Comparison of ENCODE assay signal across 25 cellular contexts in the genomic region with DNA sequence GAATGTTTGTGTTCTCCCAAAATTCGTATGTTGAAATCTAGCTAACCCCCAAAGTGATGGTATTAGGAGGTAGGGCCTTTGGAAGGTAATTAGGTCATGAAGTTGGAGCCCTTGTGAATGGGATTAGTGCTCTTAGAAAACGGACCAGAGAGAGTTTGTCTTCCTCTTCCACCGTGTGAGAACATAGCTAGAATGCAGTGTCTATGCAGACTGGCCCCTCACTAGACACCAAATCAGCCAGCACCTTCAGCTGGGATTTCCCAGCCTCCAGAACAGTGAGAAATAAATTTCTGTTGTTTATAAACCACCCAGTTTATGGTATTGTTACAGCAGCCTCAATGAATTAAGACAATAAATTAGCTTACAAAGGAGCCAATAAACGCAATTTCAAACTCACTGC. TPM values are rescaled to one million over a fixed set of nuclear protein-coding genes. Genes with fewer than 3 reads are reported as not detected.
DNase-seq lines count a peak whose midpoint lies in the region; ATAC-seq and TF ChIP-seq lines count a peak whose summit lies in the region.
"Had no signal": no experiment of that assay in that cellular context is flagged by ENCODE, and none has a peak within 500 bp of the region (broad histone marks: within the 10 kb centered on the region; RNA-seq: fewer than 3 reads in every experiment).

No MANE protein-coding gene starts in this region.

- peaks cover 19% of the 10 kb centered on the region for H4K20me1 ChIP-seq in smooth muscle cell (ENCODE audit: low read depth)

- WGBS in smooth muscle cell (ENCODE audit: low lambda C conversion rate): 68% methylated on average over 4 of the region's 4 CpGs

- peak; percentile 61 for DNase-seq in activated CD4-positive, alpha-beta T cell treated with anti-CD3 and anti-CD28 coated beads, Interleukin-2, amount 10 ng/mL, durations not matched to agents 24 days and 14 days
- no peak for DNase-seq in activated CD4-positive, alpha-beta T cell treated with anti-CD3 and anti-CD28 coated beads for 48 hours
- DNase-seq in stimulated activated naive CD8-positive, alpha-beta T cell treated with anti-CD3 and anti-CD28 coated beads, Interleukin-15, Interleukin-2, amounts not matched to agents 100 U/mL and 50 U/mL, for 24 hours: no peak
- no peak for DNase-seq in activated T-helper 2 cell treated with anti-CD3 and anti-CD28 coated beads, Interferon-gamma antibody, Interleukin-2, Interleukin-4, amounts not matched to agents 10 μg/mL and 5 μg/mL and 100 μg/mL, durations not matched to agents 14 hours and 24 hours and 36 hours (ENCODE audit: low spot score)
- DNase-seq in stimulated activated effector memory CD8-positive, alpha-beta T cell treated with anti-CD3 and anti-CD28 coated beads, Interleukin-12 subunit alpha, Interleukin-12 subunit beta, amount 100 ng/mL, for 72 hours (ENCODE audit: low spot score in 2 of 2): no peak
- no peak for DNase-seq in NCI-H1105 treated with DMSO at 0.1 percent for 48 hours (lab: John Stamatoyannopoulos, UW)
- DNase-seq in smooth muscle cell (lab: John Stamatoyannopoulos, UW; ENCODE audit: unreplicated experiment): no peak
- DNase-seq: activated T-cell treated with anti-CD3 and anti-CD28 coated beads, Interleukin-2, amount 50 U/mL, for 48 hours; gastrocnemius medialis; H7; left cardiac atrium; mucosa of descending colon; NCI-H1105; NCI-H2029 treated with DMSO at 0.1 percent for 48 hours; RPMI8226; stimulated activated CD4-positive, alpha-beta T cell treated with anti-CD3 and anti-CD28 coated beads, Interleukin-2, amount 100 ng/mL, for 24 hours had no signal

- no peak overlapping the region for H2AFZ ChIP-seq in smooth muscle cell (ENCODE audit: low read depth)

- no peaks in the 10 kb centered on the region for H3K27me3 ChIP-seq in smooth muscle cell (ENCODE audit: low read depth)
- H3K27me3 ChIP-seq: ascending aorta, gastrocnemius medialis, right atrium auricular region had no signal

- peaks cover 9% of the 10 kb centered on the region for H3K4me1 ChIP-seq in smooth muscle cell (ENCODE audit: low read depth)
- H3K4me1 ChIP-seq: A549, ascending aorta, gastrocnemius medialis had no signal

- H3K36me3 ChIP-seq in smooth muscle cell (ENCODE audit: low read depth): no peaks in the 10 kb centered on the region
- H3K36me3 ChIP-seq: ascending aorta, gastrocnemius medialis, right atrium auricular region had no signal

- no peaks in the 10 kb centered on the region for H3K79me2 ChIP-seq in smooth muscle cell (ENCODE audit: low read depth)

- H3K4me1 Mint-ChIP-seq in activated CD4-positive, alpha-beta T cell treated with anti-CD3 and anti-CD28 coated beads, Interleukin-2, amount 10 ng/mL, durations not matched to agents 24 days and 14 days: peaks cover 45% of the 10 kb centered on the region
- H3K4me1 Mint-ChIP-seq in stimulated activated naive CD8-positive, alpha-beta T cell treated with anti-CD3 and anti-CD28 coated beads, Interleukin-15, Interleukin-2, amounts not matched to agents 100 ng/mL and 50 ng/mL, for 24 hours (ENCODE audit: low read depth): peaks cover 7% of the 10 kb centered on the region
- H3K4me1 Mint-ChIP-seq in activated T-helper 2 cell treated with anti-CD3 and anti-CD28 coated beads, Interferon-gamma antibody, Interleukin-2, Interleukin-4, amounts not matched to agents 10 μg/mL and 5 μg/mL and 100 μg/mL, durations not matched to agents 14 hours and 24 hours and 36 hours (ENCODE audit: low read depth): peaks cover 45% of the 10 kb centered on the region
- H3K4me1 Mint-ChIP-seq in stimulated activated effector memory CD8-positive, alpha-beta T cell treated with anti-CD3 and anti-CD28 coated beads, Interleukin-12 subunit alpha, Interleukin-12 subunit beta, amount 100 ng/mL, for 72 hours: peaks cover 30% of the 10 kb centered on the region
- H3K4me1 Mint-ChIP-seq: B cell had no signal

- no peak overlapping the region for H3K4me2 ChIP-seq in smooth muscle cell
- H3K4me2 ChIP-seq: A549 had no signal

- no peak for TF ChIP-seq CTCF in smooth muscle cell (IDR thresholded peaks at IDR 0.05; ENCODE audit: borderline replicate concordance, insufficient read depth, poor library complexity, severe bottlenecking)

- no peak overlapping the region for H3K27ac ChIP-seq in smooth muscle cell (ENCODE audit: low read depth)
- H3K27ac ChIP-seq: A549, ascending aorta, gastrocnemius medialis, right atrium auricular region had no signal

- no peaks in the 10 kb centered on the region for H3F3A ChIP-seq in smooth muscle cell (ENCODE audit: low read depth)

- ATAC-seq in stimulated activated naive CD8-positive, alpha-beta T cell treated with anti-CD3 and anti-CD28 coated beads, Interleukin-15, Interleukin-2, amounts not matched to agents 100 U/mL and 50 U/mL, for 24 hours: no peak
- ATAC-seq in stimulated activated effector memory CD8-positive, alpha-beta T cell treated with anti-CD3 and anti-CD28 coated beads, Interleukin-12 subunit alpha, Interleukin-12 subunit beta, amount 100 ng/mL, for 72 hours: no peak
- ATAC-seq: A549, gastrocnemius medialis had no signal

- H3K9me3 Mint-ChIP-seq in activated CD4-positive, alpha-beta T cell treated with anti-CD3 and anti-CD28 coated beads, Interleukin-2, amount 10 ng/mL, durations not matched to agents 24 days and 14 days: peaks cover 5% of the 10 kb centered on the region
- no peaks in the 10 kb centered on the region for H3K9me3 Mint-ChIP-seq in stimulated activated naive CD8-positive, alpha-beta T cell treated with anti-CD3 and anti-CD28 coated beads, Interleukin-15, Interleukin-2, amounts not matched to agents 100 ng/mL and 50 ng/mL, for 24 hours
- H3K9me3 Mint-ChIP-seq in activated T-helper 2 cell treated with anti-CD3 and anti-CD28 coated beads, Interferon-gamma antibody, Interleukin-2, Interleukin-4, amounts not matched to agents 10 μg/mL and 5 μg/mL and 100 μg/mL, durations not matched to agents 14 hours and 24 hours and 36 hours: no peaks in the 10 kb centered on the region
- no peaks in the 10 kb centered on the region for H3K9me3 Mint-ChIP-seq in stimulated activated effector memory CD8-positive, alpha-beta T cell treated with anti-CD3 and anti-CD28 coated beads, Interleukin-12 subunit alpha, Interleukin-12 subunit beta, amount 100 ng/mL, for 72 hours
- H3K9me3 Mint-ChIP-seq: activated naive CD4-positive, alpha-beta T cell treated with anti-CD3 and anti-CD28 coated beads, Interleukin-2, amount 50 U/mL, for 24 hours; IgD-negative memory B cell had no signal

- H3K9me3 ChIP-seq in smooth muscle cell (replicated peaks; ENCODE audit: low read depth): no peaks in the 10 kb centered on the region
- H3K9me3 ChIP-seq: A549, ascending aorta, gastrocnemius medialis, mucosa of descending colon, right atrium auricular region had no signal

- intact Hi-C loops in activated CD4-positive, alpha-beta T cell treated with anti-CD3 and anti-CD28 coated beads, Interleukin-2, amount 10 ng/mL, durations not matched to agents 24 days and 14 days (cut with micrococcal nuclease): no loop called here
- intact Hi-C loops in activated T-helper 2 cell treated with anti-CD3 and anti-CD28 coated beads, Interferon-gamma antibody, Interleukin-2, Interleukin-4, amounts not matched to agents 10 μg/mL and 5 μg/mL and 100 μg/mL, durations not matched to agents 14 hours and 24 hours and 36 hours (cut with micrococcal nuclease): no loop called here

- H3K36me3 Mint-ChIP-seq in activated CD4-positive, alpha-beta T cell treated with anti-CD3 and anti-CD28 coated beads, Interleukin-2, amount 10 ng/mL, durations not matched to agents 24 days and 14 days (ENCODE audit: low read depth): peaks cover 30% of the 10 kb centered on the region
- peaks cover 15% of the 10 kb centered on the region for H3K36me3 Mint-ChIP-seq in stimulated activated naive CD8-positive, alpha-beta T cell treated with anti-CD3 and anti-CD28 coated beads, Interleukin-15, Interleukin-2, amounts not matched to agents 100 ng/mL and 50 ng/mL, for 24 hours (ENCODE audit: low read depth)
- peaks cover 53% of the 10 kb centered on the region for H3K36me3 Mint-ChIP-seq in activated T-helper 2 cell treated with anti-CD3 and anti-CD28 coated beads, Interferon-gamma antibody, Interleukin-2, Interleukin-4, amounts not matched to agents 10 μg/mL and 5 μg/mL and 100 μg/mL, durations not matched to agents 14 hours and 24 hours and 36 hours (ENCODE audit: low read depth)
- peaks cover 4% of the 10 kb centered on the region for H3K36me3 Mint-ChIP-seq in stimulated activated effector memory CD8-positive, alpha-beta T cell treated with anti-CD3 and anti-CD28 coated beads, Interleukin-12 subunit alpha, Interleukin-12 subunit beta, amount 100 ng/mL, for 72 hours

- H3K4me3 Mint-ChIP-seq in activated CD4-positive, alpha-beta T cell treated with anti-CD3 and anti-CD28 coated beads, Interleukin-2, amount 10 ng/mL, durations not matched to agents 24 days and 14 days: peak overlapping the region; percentile 67
- no peak overlapping the region for H3K4me3 Mint-ChIP-seq in stimulated activated naive CD8-positive, alpha-beta T cell treated with anti-CD3 and anti-CD28 coated beads, Interleukin-15, Interleukin-2, amounts not matched to agents 100 ng/mL and 50 ng/mL, for 24 hours
- H3K4me3 Mint-ChIP-seq in activated T-helper 2 cell treated with anti-CD3 and anti-CD28 coated beads, Interferon-gamma antibody, Interleukin-2, Interleukin-4, amounts not matched to agents 10 μg/mL and 5 μg/mL and 100 μg/mL, durations not matched to agents 14 hours and 24 hours and 36 hours (ENCODE audit: low read depth): no peak overlapping the region
- H3K4me3 Mint-ChIP-seq in stimulated activated effector memory CD8-positive, alpha-beta T cell treated with anti-CD3 and anti-CD28 coated beads, Interleukin-12 subunit alpha, Interleukin-12 subunit beta, amount 100 ng/mL, for 72 hours: no peak overlapping the region
- H3K4me3 Mint-ChIP-seq: activated naive CD4-positive, alpha-beta T cell treated with anti-CD3 and anti-CD28 coated beads, Interleukin-2, amount 50 U/mL, for 24 hours; B cell; IgD-negative memory B cell; neural crest cell; type B pancreatic cell had no signal

- H3K27me3 Mint-ChIP-seq in activated CD4-positive, alpha-beta T cell treated with anti-CD3 and anti-CD28 coated beads, Interleukin-2, amount 10 ng/mL, durations not matched to agents 24 days and 14 days: no peaks in the 10 kb centered on the region
- H3K27me3 Mint-ChIP-seq in stimulated activated naive CD8-positive, alpha-beta T cell treated with anti-CD3 and anti-CD28 coated beads, Interleukin-15, Interleukin-2, amounts not matched to agents 100 ng/mL and 50 ng/mL, for 24 hours: no peaks in the 10 kb centered on the region
- no peaks in the 10 kb centered on the region for H3K27me3 Mint-ChIP-seq in activated T-helper 2 cell treated with anti-CD3 and anti-CD28 coated beads, Interferon-gamma antibody, Interleukin-2, Interleukin-4, amounts not matched to agents 10 μg/mL and 5 μg/mL and 100 μg/mL, durations not matched to agents 14 hours and 24 hours and 36 hours (ENCODE audit: low read depth)
- H3K27me3 Mint-ChIP-seq: activated naive CD4-positive, alpha-beta T cell treated with anti-CD3 and anti-CD28 coated beads, Interleukin-2, amount 50 U/mL, for 24 hours; B cell; IgD-negative memory B cell; type B pancreatic cell had no signal

- peak overlapping the region; percentile 64 for H3K27ac Mint-ChIP-seq in activated CD4-positive, alpha-beta T cell treated with anti-CD3 and anti-CD28 coated beads, Interleukin-2, amount 10 ng/mL, durations not matched to agents 24 days and 14 days
- peak overlapping the region; percentile 19 for H3K27ac Mint-ChIP-seq in stimulated activated naive CD8-positive, alpha-beta T cell treated with anti-CD3 and anti-CD28 coated beads, Interleukin-15, Interleukin-2, amounts not matched to agents 100 ng/mL and 50 ng/mL, for 24 hours
- peak overlapping the region; percentile 14 for H3K27ac Mint-ChIP-seq in activated T-helper 2 cell treated with anti-CD3 and anti-CD28 coated beads, Interferon-gamma antibody, Interleukin-2, Interleukin-4, amounts not matched to agents 10 μg/mL and 5 μg/mL and 100 μg/mL, durations not matched to agents 14 hours and 24 hours and 36 hours
- H3K27ac Mint-ChIP-seq in stimulated activated effector memory CD8-positive, alpha-beta T cell treated with anti-CD3 and anti-CD28 coated beads, Interleukin-12 subunit alpha, Interleukin-12 subunit beta, amount 100 ng/mL, for 72 hours: peak overlapping the region; percentile 58
- H3K27ac Mint-ChIP-seq: B cell, type B pancreatic cell had no signal

- H3K9ac ChIP-seq in smooth muscle cell (ENCODE audit: low read depth): no peak overlapping the region

- no peak overlapping the region for H3K4me3 ChIP-seq in smooth muscle cell
- H3K4me3 ChIP-seq: A549, ascending aorta, gastrocnemius medialis, mucosa of descending colon, right atrium auricular region had no signal

RNA-seq across cellular contexts. Expression of a gene that starts 58.0 kb away (rescaled TPM):
- 35.2 and 35.3 TPM in 2 replicates for total RNA-seq in activated CD4-positive, alpha-beta T cell treated with anti-CD3 and anti-CD28 coated beads, Interleukin-2, amount 10 ng/mL, durations not matched to agents 24 days and 14 days
- 40.9 and 46.5 TPM in 2 replicates for total RNA-seq in activated T-helper 2 cell treated with anti-CD3 and anti-CD28 coated beads, Interferon-gamma antibody, Interleukin-2, Interleukin-4, amounts not matched to agents 10 μg/mL and 5 μg/mL and 100 μg/mL, durations not matched to agents 14 hours and 24 hours and 36 hours
- total RNA-seq in smooth muscle cell: 33.6 and 37.0 TPM in 2 replicates
- polyA plus RNA-seq in smooth muscle cell: 30.1 and 36.3 TPM in 2 replicates

RNA-seq across cellular contexts. Expression of a gene that starts 58.4 kb away (rescaled TPM):
- total RNA-seq in activated CD4-positive, alpha-beta T cell treated with anti-CD3 and anti-CD28 coated beads, Interleukin-2, amount 10 ng/mL, durations not matched to agents 24 days and 14 days: 33.5 and 34.0 TPM in 2 replicates
- total RNA-seq in activated T-helper 2 cell treated with anti-CD3 and anti-CD28 coated beads, Interferon-gamma antibody, Interleukin-2, Interleukin-4, amounts not matched to agents 10 μg/mL and 5 μg/mL and 100 μg/mL, durations not matched to agents 14 hours and 24 hours and 36 hours: 31.8 and 32.6 TPM in 2 replicates
- total RNA-seq in smooth muscle cell: 10.8 and 12.2 TPM in 2 replicates
- polyA plus RNA-seq in smooth muscle cell: 21.8 and 25.8 TPM in 2 replicates

Comparison
In these comparisons a context has a peak if more than half of its experiments do, and no peak if none do; other contexts are left out.
1. H3K27ac Mint-ChIP-seq: peak in every context shown above with its lines; median percentile 64 in activated CD4-positive, alpha-beta T cell treated with anti-CD3 and anti-CD28 coated beads, Interleukin-2, amount 10 ng/mL, durations not matched to agents 24 days and 14 days; 58 in stimulated activated effector memory CD8-positive, alpha-beta T cell treated with anti-CD3 and anti-CD28 coated beads, Interleukin-12 subunit alpha, Interleukin-12 subunit beta, amount 100 ng/mL, for 72 hours; 19 in stimulated activated naive CD8-positive, alpha-beta T cell treated with anti-CD3 and anti-CD28 coated beads, Interleukin-15, Interleukin-2, amounts not matched to agents 100 ng/mL and 50 ng/mL, for 24 hours; 14 in activated T-helper 2 cell treated with anti-CD3 and anti-CD28 coated beads, Interferon-gamma antibody, Interleukin-2, Interleukin-4, amounts not matched to agents 10 μg/mL and 5 μg/mL and 100 μg/mL, durations not matched to agents 14 hours and 24 hours and 36 hours.